In the genomic region with DNA sequence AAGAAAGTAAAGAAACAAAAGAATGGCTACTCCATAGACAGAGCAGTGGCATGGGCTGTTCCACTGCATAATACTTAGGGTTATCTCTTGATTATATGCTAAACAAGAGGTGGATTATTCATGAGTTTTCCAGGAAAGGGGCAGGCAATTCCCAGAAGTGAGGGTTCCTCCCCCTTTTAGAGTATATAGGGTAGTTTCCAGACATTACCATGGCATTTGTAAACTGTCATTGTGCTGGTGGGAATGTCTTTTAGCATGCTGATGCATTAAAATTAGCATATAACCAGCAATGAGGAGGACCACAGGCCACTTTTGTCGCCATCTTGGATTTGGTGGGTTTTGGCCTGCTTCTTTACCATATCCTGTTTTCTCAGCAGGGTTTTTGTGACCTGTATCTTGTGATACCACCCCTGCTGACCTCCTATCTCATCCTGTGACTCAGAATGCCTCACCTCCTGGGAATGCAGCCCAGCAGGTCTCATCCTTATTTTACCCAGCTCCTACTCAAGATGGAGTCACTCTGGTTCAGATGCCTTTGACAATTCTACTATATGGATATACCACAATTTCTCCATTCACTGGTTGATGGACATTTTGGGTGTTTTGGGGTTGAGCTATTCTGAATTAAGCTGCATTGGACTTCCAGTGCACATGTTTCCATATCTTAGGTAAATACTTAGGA, we compare ENCODE assay signal across 15 cellular contexts.
DNase-seq lines count a peak whose midpoint lies in the region; ATAC-seq, FAIRE-seq and TF ChIP-seq lines count a peak whose summit lies in the region.
"Had no signal": no experiment of that assay in that cellular context is flagged by ENCODE, and none has a peak within 500 bp of the region (broad histone marks: within the 10 kb centered on the region; RNA-seq: fewer than 3 reads in every experiment).

No MANE protein-coding gene starts in this region.

- no peak for TF ChIP-seq POLR2A in HCT116 (IDR thresholded peaks at IDR 0.05; ENCODE audit: borderline replicate concordance, extremely low read depth, insufficient read depth, insufficient read length)
- TF ChIP-seq POLR2A in endothelial cell of umbilical vein (IDR thresholded peaks at IDR 0.05; ENCODE audit: low read depth, low read length), result no peak

- H3K27ac Mint-ChIP-seq in type B pancreatic cell, result no peak overlapping the region
- H3K27ac Mint-ChIP-seq: naive thymus-derived CD8-positive, alpha-beta T cell; T-helper 17 cell had no signal

- no peak overlapping the region for H3K4me3 Mint-ChIP-seq in type B pancreatic cell
- H3K4me3 Mint-ChIP-seq: naive thymus-derived CD8-positive, alpha-beta T cell; T-helper 17 cell had no signal

- DNase-seq in HCT116 (ENCODE audit: low read depth, low spot score), result peak; percentile 78
- peak; percentile 82 for DNase-seq in RCC 7860 (ENCODE audit: low spot score)
- DNase-seq in endothelial cell of umbilical vein (ENCODE audit: low read depth, low spot score), result no peak
- peak; percentile 19 for DNase-seq in small intestine
- no peak for DNase-seq in GOT3 (lab: John Stamatoyannopoulos, UW)
- DNase-seq in right cardiac atrium, result no peak
- no peak for DNase-seq in type B pancreatic cell (ENCODE audit: extremely low spot score, unreplicated experiment)
- DNase-seq: activated naive CD4-positive, alpha-beta T cell treated with Interleukin-2 at 50 U/mL for 16 hours; left cardiac atrium; naive thymus-derived CD8-positive, alpha-beta T cell; T-helper 17 cell had no signal

- H3K9me1 ChIP-seq in endothelial cell of umbilical vein (replicated peaks; ENCODE audit: control insufficient read depth, extremely low read depth, insufficient read depth, low read length), result no peaks in the 10 kb centered on the region

- RAD21 ChIA-PET in HCT116 (lab: Charles Lee; ENCODE audit: low non-redundant PET in 1 of 2, low total read pairs in 2 of 2, uncharacterized antibody in 2 of 2, unreplicated experiment in 2 of 2), result no interaction called here

- H3K4me1 ChIP-seq in HCT116 (ENCODE audit: control insufficient read depth in 1 of 2, insufficient read depth in 2 of 2, low read length in 2 of 2), result peaks cover 10 to 28% of the 10 kb centered on the region in 2 experiments
- no peaks in the 10 kb centered on the region for H3K4me1 ChIP-seq in endothelial cell of umbilical vein (ENCODE audit: control insufficient read depth, extremely low read depth, insufficient read depth, low read length)
- H3K4me1 ChIP-seq in small intestine (ENCODE audit: control insufficient read depth in 2 of 2, insufficient read depth in 1 of 2, low read depth in 1 of 2, low read length in 1 of 2), result peaks cover 0 to 6% of the 10 kb centered on the region in 2 donors
- H3K4me1 ChIP-seq in right cardiac atrium (ENCODE audit: control insufficient read depth, insufficient read depth, low read length), result no peaks in the 10 kb centered on the region
- H3K4me1 ChIP-seq: HAP-1 had no signal

- no peak; the same call in 1 of the 2 replicates for TF ChIP-seq RAD21 in HCT116 (IDR thresholded peaks at IDR 0.05; ENCODE audit: low read depth)

- intact Hi-C loops in HCT116 (cut with micrococcal nuclease), result no loop called here
- intact Hi-C loops in endothelial cell of umbilical vein (cut with micrococcal nuclease), result no loop called here
- intact Hi-C loops in right cardiac atrium (cut with DNase I), result no loop called here

- ATAC-seq in HCT116, result peak; percentile 92
- no peak for ATAC-seq in right cardiac atrium
- ATAC-seq: left cardiac atrium; naive thymus-derived CD8-positive, alpha-beta T cell; sciatic nerve; T-helper 17 cell had no signal

- no peaks in the 10 kb centered on the region for H3K27me3 ChIP-seq in HCT116 (ENCODE audit: insufficient read depth, low read length)
- H3K27me3 ChIP-seq in endothelial cell of umbilical vein (ENCODE audit: control insufficient read depth in 2 of 2, insufficient read depth in 2 of 2, low read length in 2 of 2), result no peaks in the 10 kb centered on the region
- no peaks in the 10 kb centered on the region for H3K27me3 ChIP-seq in small intestine (ENCODE audit: control insufficient read depth in 2 of 2, insufficient read depth in 2 of 2, low read length in 2 of 2)
- no peaks in the 10 kb centered on the region for H3K27me3 ChIP-seq in right cardiac atrium (ENCODE audit: control insufficient read depth, insufficient read depth)

- peaks cover 11% of the 10 kb centered on the region for H3K36me3 Mint-ChIP-seq in type B pancreatic cell

- no peak for TF ChIP-seq CTCF in HCT116 (IDR thresholded peaks at IDR 0.05 in 2 of 3, conservative IDR thresholded peaks at IDR 0.05 in 1 of 3; ENCODE audit: borderline replicate concordance in 1 of 3, insufficient read depth in 1 of 3, low read depth in 2 of 3, low read length in 2 of 3)
- no peak for TF ChIP-seq CTCF in endothelial cell of umbilical vein (IDR thresholded peaks at IDR 0.05; ENCODE audit: extremely low read depth in 1 of 2, insufficient read depth in 1 of 2, low read depth in 1 of 2, low read length in 2 of 2)
- TF ChIP-seq CTCF in type B pancreatic cell (conservative IDR thresholded peaks at IDR 0.05), result no peak

- peak overlapping the region in 1 of 2 experiments; percentile 39; a peak in 2 of 4 replicates for H3K4me3 ChIP-seq in HCT116 (replicated peaks in 1 of 2; ENCODE audit: low read depth in 1 of 2, low read length in 2 of 2)
- H3K4me3 ChIP-seq in endothelial cell of umbilical vein (replicated peaks in 1 of 3; ENCODE audit: insufficient read depth in 1 of 3, low read depth in 1 of 3, low read length in 3 of 3), result no peak overlapping the region
- no peak overlapping the region for H3K4me3 ChIP-seq in small intestine (ENCODE audit: low read depth in 1 of 2, low read length in 2 of 2)
- H3K4me3 ChIP-seq in right cardiac atrium (ENCODE audit: low read length), result no peak overlapping the region
- H3K4me3 ChIP-seq: HAP-1, thoracic aorta had no signal

- H3K27ac ChIP-seq in HCT116 (ENCODE audit: low read depth, low read length) (no peak overlapping the region), endothelial cell of umbilical vein (ENCODE audit: insufficient read depth, low read depth, low read length) (no peak overlapping the region), small intestine (ENCODE audit: low read depth in 1 of 2, low read length in 1 of 2) (no peak overlapping the region), right cardiac atrium (ENCODE audit: low read length) (no peak overlapping the region)
- H3K27ac ChIP-seq: KMS-11, thoracic aorta had no signal

- H3K79me2 ChIP-seq in HCT116 (ENCODE audit: insufficient read depth, low read length), result no peaks in the 10 kb centered on the region
- H3K79me2 ChIP-seq in endothelial cell of umbilical vein (ENCODE audit: control insufficient read depth, insufficient read depth, low read length), result no peaks in the 10 kb centered on the region

- no peaks in the 10 kb centered on the region for H3K9me3 ChIP-seq in HCT116 (ENCODE audit: control insufficient read depth in 1 of 2, insufficient read depth in 1 of 2, low read depth in 1 of 2, low read length in 2 of 2)
- H3K9me3 ChIP-seq in endothelial cell of umbilical vein (replicated peaks; ENCODE audit: control insufficient read depth, insufficient read depth, low read length), result no peaks in the 10 kb centered on the region
- H3K9me3 ChIP-seq in small intestine (ENCODE audit: control insufficient read depth, low read depth), result no peaks in the 10 kb centered on the region
- no peaks in the 10 kb centered on the region for H3K9me3 ChIP-seq in right cardiac atrium (ENCODE audit: control insufficient read depth, low read length)
- H3K9me3 ChIP-seq: HAP-1, thoracic aorta had no signal

- H3K9ac ChIP-seq in HCT116 (ENCODE audit: low read length) (no peak overlapping the region), endothelial cell of umbilical vein (replicated peaks; ENCODE audit: extremely low read depth, insufficient read depth, low read length) (no peak overlapping the region)
- H3K9ac ChIP-seq: KMS-11 had no signal

- dilution Hi-C loops in endothelial cell of umbilical vein (cut with MboI; ENCODE audit: extremely low pct_ligation_motif_present, low sequenced_read_pairs), result no loop called here

- peak overlapping the region; percentile 79 for H3K4me2 ChIP-seq in HCT116 (ENCODE audit: low read length)
- no peak overlapping the region for H3K4me2 ChIP-seq in endothelial cell of umbilical vein (ENCODE audit: insufficient read depth, low read length)
- H3K4me2 ChIP-seq: KMS-11 had no signal

- peak; percentile 81 for FAIRE-seq in RCC 7860 (lab: Jason Lieb, UNC)
- FAIRE-seq in endothelial cell of umbilical vein (lab: Jason Lieb, UNC), result no peak
- no peak for FAIRE-seq in small intestine (lab: Jason Lieb, UNC)

- H3K9me3 Mint-ChIP-seq in type B pancreatic cell, result no peaks in the 10 kb centered on the region
- H3K9me3 Mint-ChIP-seq: naive thymus-derived CD8-positive, alpha-beta T cell had no signal

- CTCF ChIA-PET in HCT116 (lab: Charles Lee) (no interaction called here), endothelial cell of umbilical vein (lab: Charles Lee) (interaction anchor here (0.6 kb wide), 1 partner anchor 74 kb away, joined by 4 read pairs; no protein-coding TSS in a partner anchor)

- H3K9me2 ChIP-seq in HCT116 (ENCODE audit: insufficient read depth), result no peaks in the 10 kb centered on the region

- WGBS in small intestine, 3 donors, result 100% methylated on average over 1 of the region's 1 CpG
- WGBS in right cardiac atrium, result 100% methylated on average over 1 of the region's 1 CpG

- H3K27me3 Mint-ChIP-seq in type B pancreatic cell, result no peaks in the 10 kb centered on the region
- H3K27me3 Mint-ChIP-seq: naive thymus-derived CD8-positive, alpha-beta T cell; T-helper 17 cell had no signal

- no peaks in the 10 kb centered on the region for H4K20me1 ChIP-seq in HCT116 (ENCODE audit: insufficient read depth)
- no peaks in the 10 kb centered on the region for H4K20me1 ChIP-seq in endothelial cell of umbilical vein (replicated peaks; ENCODE audit: control insufficient read depth, extremely low read depth, insufficient read depth, low read length)

- no TSS peak for BruUV-seq in HCT116 (replicated peaks; lab: Mats Ljungman, UMichigan)
- no TSS peak for BruUV-seq in endothelial cell of umbilical vein (replicated peaks; lab: Mats Ljungman, UMichigan)

- H3K36me3 ChIP-seq in HCT116 (ENCODE audit: control insufficient read depth in 1 of 2, insufficient read depth in 2 of 2, low read length in 2 of 2) (no peaks in the 10 kb centered on the region), endothelial cell of umbilical vein (ENCODE audit: control insufficient read depth in 2 of 2, extremely low read depth in 1 of 2, insufficient read depth in 2 of 2, low read length in 2 of 2) (no peaks in the 10 kb centered on the region), small intestine (ENCODE audit: control insufficient read depth in 2 of 2, insufficient read depth in 2 of 2, low read length in 2 of 2) (no peaks in the 10 kb centered on the region)
- H3K36me3 ChIP-seq: HAP-1, thoracic aorta had no signal

- H2AFZ ChIP-seq in HCT116 (ENCODE audit: low read depth, low read length, poor library complexity, severe bottlenecking), result no peak overlapping the region
- H2AFZ ChIP-seq in endothelial cell of umbilical vein (ENCODE audit: low read depth, low read length), result no peak overlapping the region

- POLR2A ChIA-PET in HCT116 (lab: Charles Lee), result no interaction called here
- POLR2A ChIA-PET in endothelial cell of umbilical vein (lab: Charles Lee), result no interaction called here

- H3K4me1 Mint-ChIP-seq in type B pancreatic cell (ENCODE audit: unreplicated experiment), result no peaks in the 10 kb centered on the region

TF ChIP-seq in endothelial cell of umbilical vein, 7 proteins besides CTCF, POLR2A, EP300 and RAD21 (continues in another document):
- TF ChIP-seq EZH2 (IDR thresholded peaks at IDR 0.05; ENCODE audit: borderline replicate concordance, low read depth, low read length, severe bottlenecking), result no peak

Comparison
In these comparisons a context has a peak if more than half of its experiments do, and no peak if none do; other contexts are left out.
1. DNase-seq: peak in HCT116 (single experiment), RCC 7860 (single experiment) and small intestine (single experiment); none in endothelial cell of umbilical vein (single experiment), GOT3 (single experiment), right cardiac atrium (0 of 3) and type B pancreatic cell (single experiment).